ENCODE assay signal across 14 cellular contexts in the genomic region with DNA sequence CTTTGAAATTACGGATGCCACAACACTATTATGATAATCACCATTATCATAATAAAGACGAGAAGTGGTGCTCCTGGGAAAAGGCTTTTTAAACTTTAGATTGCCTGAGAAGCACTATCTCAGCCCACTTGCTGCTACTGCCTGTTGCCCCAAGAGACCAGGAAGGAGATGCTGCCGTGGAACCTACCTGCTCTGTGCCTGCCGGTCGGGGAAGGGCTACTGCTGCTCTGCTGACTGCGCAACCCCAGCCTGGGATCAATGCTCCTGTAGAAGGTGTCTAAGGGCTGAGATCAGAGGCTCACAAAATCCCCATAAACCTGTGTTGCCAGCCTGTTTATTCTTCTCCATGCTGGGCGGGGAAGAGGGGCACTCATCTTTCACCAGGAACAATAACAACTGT.
DNase-seq lines count a peak whose midpoint lies in the region; ATAC-seq and TF ChIP-seq lines count a peak whose summit lies in the region.
"Had no signal": no experiment of that assay in that cellular context is flagged by ENCODE, and none has a peak within 500 bp of the region (broad histone marks: within the 10 kb centered on the region; RNA-seq: fewer than 3 reads in every experiment).

No MANE protein-coding gene starts in this region.

- ATAC-seq in HG02571 (IDR thresholded peaks at IDR 0.05; ENCODE audit: unreplicated experiment): no peak
- ATAC-seq: CD8-positive, alpha-beta T cell had no signal

- no peak overlapping the region for H2BK12ac ChIP-seq in H9 (ENCODE audit: insufficient read length, low read depth, low read length)

- H2BK15ac ChIP-seq in H9 (ENCODE audit: low read depth, low read length): no peak overlapping the region

- H3K27me3 ChIP-seq in H9 (ENCODE audit: insufficient read depth, low read length): no peaks in the 10 kb centered on the region

- H3K27ac Mint-ChIP-seq in H9 (peak overlapping the region in 1 of 3 experiments; percentile 78; a peak in 3 of 7 replicates), endothelial cell (ENCODE audit: unreplicated experiment) (peak overlapping the region; percentile 83), mesothelial cell of epicardium (no peak overlapping the region)
- H3K27ac Mint-ChIP-seq: CD14-positive monocyte; CD8-positive, alpha-beta T cell had no signal

- H3K4ac ChIP-seq in H9 (ENCODE audit: low read depth, low read length): no peak overlapping the region

- H3K27ac ChIP-seq in H9 (ENCODE audit: insufficient read length, low read depth, low read length): no peak overlapping the region
- H3K27ac ChIP-seq: 22Rv1, HL-60 had no signal

- peaks cover 4 to 8% of the 10 kb centered on the region in 2 experiments; a peak in 4 of 5 replicates for H3K9me3 Mint-ChIP-seq in H9
- no peaks in the 10 kb centered on the region for H3K9me3 Mint-ChIP-seq in endothelial cell (ENCODE audit: unreplicated experiment)
- peaks cover 14% of the 10 kb centered on the region for H3K9me3 Mint-ChIP-seq in mesothelial cell of epicardium

- H4K91ac ChIP-seq in H9 (ENCODE audit: insufficient read length, low read depth, low read length): no peak overlapping the region

- no peaks in the 10 kb centered on the region for H4K20me1 ChIP-seq in H9 (ENCODE audit: control insufficient read depth, insufficient read depth, insufficient read length)

- no CpG with 5 or more reads among the region's 7 CpGs for WGBS in H9 (ENCODE audit: extremely low coverage, insufficient read length, low lambda C conversion rate)

- no peaks in the 10 kb centered on the region for H3K79me2 ChIP-seq in H9 (ENCODE audit: insufficient read depth, low read length)

- TF ChIP-seq CTCF in H9 (conservative IDR thresholded peaks at IDR 0.05): no peak
- TF ChIP-seq CTCF in endothelial cell (IDR thresholded peaks at IDR 0.05; ENCODE audit: unreplicated experiment): no peak
- no peak for TF ChIP-seq CTCF in mesothelial cell of epicardium (IDR thresholded peaks at IDR 0.05; ENCODE audit: unreplicated experiment)

- H3K4me1 Mint-ChIP-seq in H9 (peaks cover 18 to 28% of the 10 kb centered on the region in 2 experiments), endothelial cell (ENCODE audit: unreplicated experiment) (peaks cover 5% of the 10 kb centered on the region), mesothelial cell of epicardium (no peaks in the 10 kb centered on the region)
- H3K4me1 Mint-ChIP-seq: CD14-positive monocyte had no signal

- H3K27me3 Mint-ChIP-seq in H9 (ENCODE audit: low read depth) (no peaks in the 10 kb centered on the region), endothelial cell (ENCODE audit: unreplicated experiment) (no peaks in the 10 kb centered on the region), mesothelial cell of epicardium (ENCODE audit: low read depth) (peaks cover 4% of the 10 kb centered on the region)

- no peak overlapping the region for H3K56ac ChIP-seq in H9 (ENCODE audit: insufficient read length, low read depth, low read length)

- H3K36me3 Mint-ChIP-seq in H9 (ENCODE audit: insufficient read depth in 1 of 3, low read depth in 3 of 3) (peaks cover 0 to 5% (median 5%) of the 10 kb centered on the region in 3 experiments; a peak in 3 of 7 replicates), endothelial cell (ENCODE audit: low read depth, unreplicated experiment) (no peaks in the 10 kb centered on the region), mesothelial cell of epicardium (no peaks in the 10 kb centered on the region)
- H3K36me3 Mint-ChIP-seq: CD14-positive monocyte; CD8-positive, alpha-beta T cell had no signal

- H3K4me1 ChIP-seq in H9 (ENCODE audit: insufficient read depth, low read length): peaks cover 6% of the 10 kb centered on the region; the same call in 1 of the 2 replicates
- H3K4me1 ChIP-seq: Caco-2 had no signal

- no peak overlapping the region for H2BK20ac ChIP-seq in H9 (ENCODE audit: low read depth, low read length, poor library complexity, severe bottlenecking)

- peak overlapping the region; percentile 39; the same call in 1 of the 2 replicates for H3K14ac ChIP-seq in H9 (ENCODE audit: insufficient read depth, low read length)

- H3K23me2 ChIP-seq in H9 (ENCODE audit: insufficient read length, low read depth, low read length, poor library complexity, severe bottlenecking): no peaks in the 10 kb centered on the region

- DNase-seq in DMS153 (lab: John Stamatoyannopoulos, UW): peak; percentile 9
- no peak for DNase-seq in DMS153 treated with DMSO at 0.1 percent for 48 hours (lab: John Stamatoyannopoulos, UW; ENCODE audit: unreplicated experiment)
- peak; percentile 34 for DNase-seq in H9
- DNase-seq in NCI-H69 (lab: John Stamatoyannopoulos, UW): peak; percentile 8
- no peak for DNase-seq in endothelial cell (ENCODE audit: low spot score)
- no peak for DNase-seq in mesothelial cell of epicardium (ENCODE audit: low spot score in 2 of 2, unreplicated experiment in 2 of 2)
- DNase-seq in amniotic stem cell (lab: John Stamatoyannopoulos, UW): no peak
- DNase-seq: Caco-2; CD8-positive, alpha-beta T cell; IMR-90 had no signal

- no peak overlapping the region for H2AFZ ChIP-seq in H9 (ENCODE audit: low read length)

- no peak overlapping the region for H2AK5ac ChIP-seq in H9 (ENCODE audit: insufficient read length, low read length)

- no peak overlapping the region for H3K9ac ChIP-seq in H9 (ENCODE audit: extremely low read depth, insufficient read length, low read length)

- H2BK5ac ChIP-seq in H9 (ENCODE audit: insufficient read length, low read length): no peak overlapping the region

- peak overlapping the region; percentile 21 for H3K4me2 ChIP-seq in H9 (ENCODE audit: insufficient read depth, insufficient read length, low read length)

- no peak overlapping the region for H2BK120ac ChIP-seq in H9 (ENCODE audit: low read depth, low read length, poor library complexity, severe bottlenecking)

- H3K18ac ChIP-seq in H9 (ENCODE audit: insufficient read length, low read depth, low read length): no peak overlapping the region

- H3K4me3 Mint-ChIP-seq in H9 (no peak overlapping the region), endothelial cell (ENCODE audit: unreplicated experiment) (no peak overlapping the region), mesothelial cell of epicardium (no peak overlapping the region)
- H3K4me3 Mint-ChIP-seq: CD14-positive monocyte; CD8-positive, alpha-beta T cell had no signal

- H3K9me3 ChIP-seq in H9 (ENCODE audit: control insufficient read depth, low read depth, low read length): no peaks in the 10 kb centered on the region
- H3K9me3 ChIP-seq: Caco-2 had no signal

- no peak overlapping the region for H3T11ph ChIP-seq in H9 (ENCODE audit: low read length)

- H4K5ac ChIP-seq in H9 (ENCODE audit: insufficient read length, low read depth, low read length): no peak overlapping the region

- H3K23ac ChIP-seq in H9 (ENCODE audit: insufficient read length, low read depth, low read length): no peak overlapping the region

- no peaks in the 10 kb centered on the region for H3K79me1 ChIP-seq in H9 (ENCODE audit: insufficient read depth, low read depth, low read length, poor library complexity, severe bottlenecking)

- H4K8ac ChIP-seq in H9 (replicated peaks; ENCODE audit: insufficient read length, low read depth, low read length): no peak overlapping the region

Comparison
In these comparisons a context has a peak if more than half of its experiments do, and no peak if none do; other contexts are left out.
1. DNase-seq: peak in DMS153 (single experiment), H9 (single experiment) and NCI-H69 (single experiment); none in DMS153 treated with DMSO at 0.1 percent for 48 hours (single experiment), endothelial cell (single experiment), mesothelial cell of epicardium (0 of 2) and amniotic stem cell (single experiment).